Comparison of ENCODE assay signal across 18 cellular contexts in genomic region chr9:87675466-87675865, GRCh38.
DNase-seq lines count a peak whose midpoint lies in the region; ATAC-seq lines count a peak whose summit lies in the region.
"Had no signal": no experiment of that assay in that cellular context is flagged by ENCODE, and none has a peak within 500 bp of the region (broad histone marks: within the 10 kb centered on the region; RNA-seq: fewer than 3 reads in every experiment).

No MANE protein-coding gene starts in this region.

- peak; percentile 32 for ATAC-seq in stimulated activated naive CD8-positive, alpha-beta T cell treated with anti-CD3 and anti-CD28 coated beads, Interleukin-15, Interleukin-2, amounts not matched to agents 100 U/mL and 50 U/mL, for 24 hours
- no peak for ATAC-seq in GM21360 (IDR thresholded peaks at IDR 0.05; ENCODE audit: unreplicated experiment)
- no peak for ATAC-seq in GM19324 (IDR thresholded peaks at IDR 0.05; ENCODE audit: low FRiP score, unreplicated experiment)
- ATAC-seq: mucosa of descending colon, psoas muscle had no signal

- DNase-seq in DMS153 (lab: John Stamatoyannopoulos, UW): peak; percentile 29
- DNase-seq in DMS153 treated with DMSO at 0.1 percent for 48 hours (lab: John Stamatoyannopoulos, UW; ENCODE audit: unreplicated experiment): no peak
- DNase-seq in NCI-H345 treated with DMSO at 0.1 percent for 48 hours (lab: John Stamatoyannopoulos, UW; ENCODE audit: unreplicated experiment): peak; percentile 63
- DNase-seq in islet precursor cell: peak; percentile 29
- DNase-seq in stimulated activated naive CD8-positive, alpha-beta T cell treated with anti-CD3 and anti-CD28 coated beads, Interleukin-15, Interleukin-2, amounts not matched to agents 100 U/mL and 50 U/mL, for 24 hours: no peak
- no peak for DNase-seq in NK-92 (lab: John Stamatoyannopoulos, UW; ENCODE audit: unreplicated experiment)
- DNase-seq: CD8-positive, alpha-beta memory T cell; central memory CD4-positive, alpha-beta T cell; heart right ventricle; Karpas-422; mucosa of descending colon; NCI-H2171 treated with DMSO at 0.1 percent for 48 hours; psoas muscle; SHP77 treated with DMSO at 0.1 percent for 48 hours; stimulated activated CD4-positive, alpha-beta T cell treated with anti-CD3 and anti-CD28 coated beads, Interleukin-1b, Interleukin-23, amount 100 ng/mL, for 48 hours; T-helper 1 cell had no signal

Comparison
In these comparisons a context has a peak if more than half of its experiments do, and no peak if none do; other contexts are left out.
1. DNase-seq: peak in DMS153 (single experiment), NCI-H345 treated with DMSO at 0.1 percent for 48 hours (single experiment) and islet precursor cell (single experiment); none in DMS153 treated with DMSO at 0.1 percent for 48 hours (single experiment), stimulated activated naive CD8-positive, alpha-beta T cell treated with anti-CD3 and anti-CD28 coated beads, Interleukin-15, Interleukin-2, amounts not matched to agents 100 U/mL and 50 U/mL, for 24 hours (single experiment) and NK-92 (single experiment).